In genomic region chr6:81241717-81242116, GRCh38 we compare ENCODE assay signal across 10 cellular contexts.
A peak's percentile ranks its signal among the peaks of the same experiment; 100 is the strongest.
DNase-seq lines count a peak whose midpoint lies in the region; ATAC-seq and TF ChIP-seq lines count a peak whose summit lies in the region.
"Had no signal": no experiment of that assay in that cellular context is flagged by ENCODE, and none has a peak within 500 bp of the region (broad histone marks: within the 10 kb centered on the region; RNA-seq: fewer than 3 reads in every experiment).

No MANE protein-coding gene starts in this region.

- no peaks in the 10 kb centered on the region for H3K27me3 Mint-ChIP-seq in naive thymus-derived CD8-positive, alpha-beta T cell
- H3K27me3 Mint-ChIP-seq: activated naive CD8-positive, alpha-beta T cell treated with anti-CD3 and anti-CD28 coated beads, Interleukin-2, amount 10 ng/mL, durations not matched to agents 7 days and 5 days had no signal

- peak; percentile 65 for TF ChIP-seq CTCF in SK-N-SH (IDR thresholded peaks at IDR 0.05)

- H3K4me3 ChIP-seq in SK-N-SH (ENCODE audit: low read depth in 2 of 2, low read length in 1 of 2), result no peak overlapping the region
- H3K4me3 ChIP-seq: MG63 had no signal

- H3K9me2 ChIP-seq in SK-N-SH, result no peaks in the 10 kb centered on the region

- H3K4me2 ChIP-seq in SK-N-SH, result no peak overlapping the region

- POLR2A ChIA-PET in HEK293T (lab: Yijun Ruan, JAX), result interaction anchor here (1.0 kb wide), 1 partner anchor 511 kb away, joined by 4 read pairs; the partner anchor contains the start of gene TENT5A
- POLR2A ChIA-PET in SK-N-SH (lab: Yijun Ruan, JAX), result no interaction called here
- POLR2A ChIA-PET in naive thymus-derived CD8-positive, alpha-beta T cell (lab: Charles Lee), result no interaction called here

- H3F3A ChIP-seq in SK-N-SH (replicated peaks; ENCODE audit: insufficient read depth), result peaks cover 22% of the 10 kb centered on the region

- DNase-seq in AG08395 (ENCODE audit: low spot score) (peak; percentile 23), HEK293T (ENCODE audit: extremely low spot score) (peak; percentile 6), SK-N-SH (peak; percentile 23), iPS-NIHi11 (ENCODE audit: low spot score) (peak; percentile 25)
- no peak for DNase-seq in naive thymus-derived CD8-positive, alpha-beta T cell
- DNase-seq in activated CD4-positive, alpha-beta T cell treated with anti-CD3 and anti-CD28 coated beads for 1 hour, result no peak
- DNase-seq: activated naive CD8-positive, alpha-beta T cell treated with anti-CD3 and anti-CD28 coated beads, Interleukin-2, amount 10 ng/mL, durations not matched to agents 7 days and 5 days; MG63 had no signal

- no peak for ATAC-seq in HG03354 (IDR thresholded peaks at IDR 0.05; ENCODE audit: poor library complexity, severe bottlenecking, unreplicated experiment)
- no peak for ATAC-seq in HG03342 (IDR thresholded peaks at IDR 0.05; ENCODE audit: unreplicated experiment)
- ATAC-seq in naive thymus-derived CD8-positive, alpha-beta T cell, result no peak

- no peaks in the 10 kb centered on the region for H3K27me3 ChIP-seq in SK-N-SH (ENCODE audit: insufficient read depth)
- H3K27me3 ChIP-seq: MG63 had no signal

- H3K27ac ChIP-seq in SK-N-SH (ENCODE audit: low read depth in 2 of 2, low read length in 1 of 2), result peak overlapping the region in 1 of 2 experiments; percentile 58; a peak in 1 of 4 replicates

- TF ChIP-seq RAD21 in SK-N-SH (IDR thresholded peaks at IDR 0.05; ENCODE audit: low read length), result peak; percentile 66

- no peaks in the 10 kb centered on the region for H3K4me1 Mint-ChIP-seq in naive thymus-derived CD8-positive, alpha-beta T cell
- H3K4me1 Mint-ChIP-seq: activated naive CD8-positive, alpha-beta T cell treated with anti-CD3 and anti-CD28 coated beads, Interleukin-2, amount 10 ng/mL, durations not matched to agents 7 days and 5 days had no signal

- no peaks in the 10 kb centered on the region for H3K79me2 ChIP-seq in SK-N-SH (ENCODE audit: insufficient read depth)

- no peaks in the 10 kb centered on the region for H4K20me1 ChIP-seq in SK-N-SH (ENCODE audit: insufficient read depth)

- CTCF ChIA-PET in HEK293T (lab: Yijun Ruan, JAX), result interaction anchor here (0.7 kb wide), 1 partner anchor 512 kb away, joined by 7 read pairs; no protein-coding TSS in a partner anchor
- CTCF ChIA-PET in SK-N-SH (lab: Yijun Ruan, JAX), result interaction anchor here (0.6 to 1.9 kb wide), 5 partner anchors 8 to 512 kb away, joined by 3 to 7 read pairs (median 5); no protein-coding TSS in a partner anchor

- no peak overlapping the region for H3K27ac Mint-ChIP-seq in naive thymus-derived CD8-positive, alpha-beta T cell
- H3K27ac Mint-ChIP-seq: activated naive CD8-positive, alpha-beta T cell treated with anti-CD3 and anti-CD28 coated beads, Interleukin-2, amount 10 ng/mL, durations not matched to agents 7 days and 5 days had no signal

- H3K36me3 ChIP-seq in SK-N-SH (replicated peaks in 1 of 2; ENCODE audit: control insufficient read depth in 1 of 2, insufficient read depth in 2 of 2, low read length in 1 of 2), result no peaks in the 10 kb centered on the region
- H3K36me3 ChIP-seq: MG63 had no signal

- H3K36me3 Mint-ChIP-seq in naive thymus-derived CD8-positive, alpha-beta T cell, result no peaks in the 10 kb centered on the region
- H3K36me3 Mint-ChIP-seq: activated naive CD8-positive, alpha-beta T cell treated with anti-CD3 and anti-CD28 coated beads, Interleukin-2, amount 10 ng/mL, durations not matched to agents 7 days and 5 days had no signal

- H3K9me3 Mint-ChIP-seq in naive thymus-derived CD8-positive, alpha-beta T cell, result peaks cover 0 to 12% (median 3%) of the 10 kb centered on the region in 9 donors

- H3K4me1 ChIP-seq in SK-N-SH (ENCODE audit: control insufficient read depth in 1 of 2, insufficient read depth in 2 of 2, low read depth in 1 of 2, low read length in 1 of 2), result peaks cover 2 to 6% of the 10 kb centered on the region in 2 experiments; a peak in 3 of 4 replicates

- no peak overlapping the region for H3K9ac ChIP-seq in SK-N-SH

- no peaks in the 10 kb centered on the region for H3K9me3 ChIP-seq in SK-N-SH
- H3K9me3 ChIP-seq: MG63 had no signal

- no peak for TF ChIP-seq EP300 in SK-N-SH (IDR thresholded peaks at IDR 0.05; ENCODE audit: borderline replicate concordance in 1 of 2, low read depth in 1 of 2, low read length in 1 of 2)

- no peak overlapping the region for H3K4me3 Mint-ChIP-seq in naive thymus-derived CD8-positive, alpha-beta T cell
- H3K4me3 Mint-ChIP-seq: activated naive CD8-positive, alpha-beta T cell treated with anti-CD3 and anti-CD28 coated beads, Interleukin-2, amount 10 ng/mL, durations not matched to agents 7 days and 5 days had no signal

- H2AFZ ChIP-seq in SK-N-SH (ENCODE audit: low read depth), result no peak overlapping the region

- 66% methylated on average over 2 of the region's 2 CpGs for WGBS in SK-N-SH (ENCODE audit: low lambda C conversion rate)

TF ChIP-seq in HEK293T, 16 proteins besides CTCF, POLR2A, EP300 and RAD21:
- TF ChIP-seq CTBP1 (IDR thresholded peaks at IDR 0.05; ENCODE audit: borderline replicate concordance), result no peak
- no peak for TF ChIP-seq HDGF (IDR thresholded peaks at IDR 0.05; ENCODE audit: borderline replicate concordance)
- TF ChIP-seq FOXK2 (IDR thresholded peaks at IDR 0.05), result no peak
TF ChIP-seq in HEK293T: peak in this region for 0.

TF ChIP-seq in SK-N-SH, 30 proteins besides CTCF, POLR2A, EP300 and RAD21:
- TF ChIP-seq RCOR1 (IDR thresholded peaks at IDR 0.05; ENCODE audit: low read length) (no peak), SMC3 (IDR thresholded peaks at IDR 0.05; ENCODE audit: low read depth, low read length) (peak; percentile 39; the same call in 1 of the 2 replicates)

Comparison
In these comparisons a context has a peak if more than half of its experiments do, and no peak if none do; other contexts are left out.
1. DNase-seq: peak in AG08395 (single experiment), HEK293T (single experiment), SK-N-SH (single experiment) and iPS-NIHi11 (single experiment); none in naive thymus-derived CD8-positive, alpha-beta T cell (0 of 10) and activated CD4-positive, alpha-beta T cell treated with anti-CD3 and anti-CD28 coated beads for 1 hour (single experiment).